Comparison of ENCODE assay signal across 9 cellular contexts in genomic region chr7:108004220-108005142, GRCh38. TPM values are rescaled to one million over a fixed set of nuclear protein-coding genes. Genes with fewer than 3 reads are reported as not detected.
DNase-seq lines count a peak whose midpoint lies in the region; ATAC-seq, FAIRE-seq and TF ChIP-seq lines count a peak whose summit lies in the region.
"Had no signal": no experiment of that assay in that cellular context is flagged by ENCODE, and none has a peak within 500 bp of the region (broad histone marks: within the 10 kb centered on the region; RNA-seq: fewer than 3 reads in every experiment).

No MANE protein-coding gene starts in this region.

- peak overlapping the region; percentile 48 for H3K27ac ChIP-seq in astrocyte (ENCODE audit: low read depth, low read length)

- peaks cover 16% of the 10 kb centered on the region for H3K27me3 Mint-ChIP-seq in astrocyte (ENCODE audit: low read depth, unreplicated experiment)

- peaks cover 13% of the 10 kb centered on the region for H4K20me1 ChIP-seq in astrocyte (ENCODE audit: insufficient read depth, low read length)

- peaks cover 8% of the 10 kb centered on the region for H3K4me1 Mint-ChIP-seq in astrocyte (ENCODE audit: low read depth, unreplicated experiment)

- H3K4me3 ChIP-seq in astrocyte (ENCODE audit: insufficient read depth, low read depth, low read length), result no peak overlapping the region

- H3K79me2 ChIP-seq in astrocyte (ENCODE audit: insufficient read depth, low read length), result peaks cover 34% of the 10 kb centered on the region

- peak overlapping the region; percentile 95 for H3K4me2 ChIP-seq in astrocyte (ENCODE audit: low read length)

- peak overlapping the region; percentile 24 for H3K9ac ChIP-seq in astrocyte (ENCODE audit: low read length)

- FAIRE-seq in astrocyte (lab: Jason Lieb, UNC), result no peak

- H3K36me3 ChIP-seq in astrocyte (ENCODE audit: insufficient read depth, low read length), result peaks cover 10% of the 10 kb centered on the region

- H3K4me3 Mint-ChIP-seq in astrocyte (ENCODE audit: unreplicated experiment), result peak overlapping the region; percentile 79

- no peak for TF ChIP-seq CTCF in astrocyte (IDR thresholded peaks at IDR 0.05; ENCODE audit: insufficient read depth, low read depth, low read length)

- H3K9me3 ChIP-seq in astrocyte (ENCODE audit: insufficient read depth, low read depth, low read length), result no peaks in the 10 kb centered on the region
- H3K9me3 ChIP-seq: SK-N-SH had no signal

- H2AFZ ChIP-seq in astrocyte (ENCODE audit: low read depth, low read length), result no peak overlapping the region

- H3K9me3 Mint-ChIP-seq in astrocyte (ENCODE audit: unreplicated experiment), result peaks cover 2% of the 10 kb centered on the region

- peak overlapping the region; percentile 70 for H3K27ac Mint-ChIP-seq in astrocyte (ENCODE audit: unreplicated experiment)

- H3K36me3 Mint-ChIP-seq in astrocyte (ENCODE audit: low read depth, unreplicated experiment), result peaks cover 10% of the 10 kb centered on the region

- H3K4me1 ChIP-seq in astrocyte (ENCODE audit: insufficient read depth, low read length), result peaks cover 29% of the 10 kb centered on the region

- in situ Hi-C loops in ACHN (cut with HindIII; ENCODE audit: low pct_ligation_motif_present, low pct_unique_long_range_greater_than_20kb, low sequenced_read_pairs), result no loop called here

- peak; percentile 65 for ATAC-seq in GM21786 (IDR thresholded peaks at IDR 0.05; ENCODE audit: unreplicated experiment)
- no peak for ATAC-seq in HG02763 (IDR thresholded peaks at IDR 0.05; ENCODE audit: unreplicated experiment)
- ATAC-seq in GM18867 (IDR thresholded peaks at IDR 0.05; ENCODE audit: unreplicated experiment), result no peak

- DNase-seq in ACHN, result peak; percentile 100
- DNase-seq in astrocyte (ENCODE audit: low read depth), result peak; percentile 83
- peak; percentile 61 to 80 for DNase-seq in lung microvascular endothelial cell (ENCODE audit: low read depth in 2 of 2)
- DNase-seq in germinal center (ENCODE audit: low spot score), result no peak
- DNase-seq in NCI-H187 (lab: John Stamatoyannopoulos, UW), result no peak
- DNase-seq: SK-N-SH had no signal

- no peaks in the 10 kb centered on the region for H3K27me3 ChIP-seq in astrocyte (ENCODE audit: insufficient read depth, low read length)

RNA-seq across cellular contexts. Expression of gene LAMB1, which starts 1.5 kb away (rescaled TPM):
- 403 and 411 TPM in 2 replicates for total RNA-seq in astrocyte
- total RNA-seq in lung microvascular endothelial cell, result 315 and 406 TPM in 2 replicates

Comparison
In these comparisons a context has a peak if more than half of its experiments do, and no peak if none do; other contexts are left out.
1. DNase-seq: peak in ACHN (single experiment), astrocyte (single experiment) and lung microvascular endothelial cell (2 of 2); none in germinal center (single experiment) and NCI-H187 (0 of 2).